In the genomic region with DNA sequence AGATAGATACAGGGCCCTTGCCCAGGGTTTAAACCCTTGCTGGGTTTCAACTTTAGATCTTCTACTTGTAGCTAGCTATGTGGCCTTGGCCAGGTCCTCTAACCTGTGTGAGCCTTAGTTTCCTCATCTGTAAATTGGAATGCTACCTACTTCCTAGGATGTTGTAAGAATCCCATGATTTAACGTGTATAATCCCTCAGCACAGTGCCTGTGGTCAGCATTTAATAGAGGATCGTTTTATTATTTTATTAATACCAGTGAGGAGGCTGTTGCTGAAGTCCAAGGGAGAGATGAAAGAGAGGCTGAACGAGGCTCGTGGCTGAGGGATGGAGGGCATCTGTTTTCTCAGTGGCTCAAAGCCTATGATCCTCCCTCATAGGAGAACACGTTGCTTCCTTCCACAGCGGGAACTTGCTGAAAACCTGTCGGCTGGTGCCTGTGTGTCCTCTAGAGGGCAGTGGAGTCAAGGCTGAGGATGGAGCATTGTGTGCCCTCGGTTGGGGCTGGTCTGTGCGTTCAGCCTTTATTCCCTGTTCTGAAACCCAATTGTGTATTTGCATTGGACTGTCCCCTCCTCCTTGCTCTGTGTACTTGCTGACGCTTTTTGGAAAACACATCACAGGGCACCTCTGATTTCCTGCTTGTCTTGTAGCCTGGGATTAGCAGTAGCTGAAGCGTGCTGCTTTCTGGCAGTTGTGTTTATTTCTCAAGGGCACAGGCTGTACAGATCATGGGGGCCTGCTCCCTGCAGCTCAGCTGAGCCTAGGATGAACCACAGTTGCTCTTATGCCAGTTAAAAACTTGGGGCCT, we compare ENCODE assay signal across 8 cellular contexts.
DNase-seq lines count a peak whose midpoint lies in the region; ATAC-seq, FAIRE-seq and TF ChIP-seq lines count a peak whose summit lies in the region.
"Not testable (repeated sequence)": the region's sequence is repeated elsewhere in the genome, so short reads cannot be mapped to it uniquely, and the experiment has no call there.

No MANE protein-coding gene starts in this region.

- FAIRE-seq in GM19239 (lab: Jason Lieb, UNC), result peak; percentile 86

- ATAC-seq in HG02642 (IDR thresholded peaks at IDR 0.05; ENCODE audit: poor library complexity, unreplicated experiment) (peak; percentile 86), HG03565 (IDR thresholded peaks at IDR 0.05; ENCODE audit: unreplicated experiment) (peak; percentile 83), gastrocnemius medialis (peak; percentile 88 to 97)
- ATAC-seq in activated CD8-positive, alpha-beta T cell treated with anti-CD3 and anti-CD28 coated beads, Interleukin-2, amount 10 ng/mL, durations not matched to agents 7 days and 5 days, result peak; percentile 92

- not testable (repeated sequence) for H3K4me1 ChIP-seq in gastrocnemius medialis

- H3K4me3 Mint-ChIP-seq in CD14-positive monocyte; activated CD8-positive, alpha-beta T cell treated with anti-CD3 and anti-CD28 coated beads, Interleukin-2, amount 10 ng/mL, durations not matched to agents 7 days and 5 days; immature natural killer cell: not testable (repeated sequence)

- POLR2A ChIA-PET in activated CD8-positive, alpha-beta T cell treated with anti-CD3 and anti-CD28 coated beads, Interleukin-2, amount 10 ng/mL, durations not matched to agents 7 days and 5 days (lab: Charles Lee), result not testable (repeated sequence)

- not testable (repeated sequence) for H3K36me3 ChIP-seq in gastrocnemius medialis

- not testable (repeated sequence) for H3K36me3 Mint-ChIP-seq in CD14-positive monocyte; activated CD8-positive, alpha-beta T cell treated with anti-CD3 and anti-CD28 coated beads, Interleukin-2, amount 10 ng/mL, durations not matched to agents 7 days and 5 days (ENCODE audit: low read depth); immature natural killer cell

- H3K27ac ChIP-seq in gastrocnemius medialis, result peak overlapping the region in 2 of 4 donors; percentile 24 to 72

- H3K9me3 ChIP-seq in gastrocnemius medialis, result not testable (repeated sequence)

- DNase-seq in CD14-positive monocyte (ENCODE audit: low spot score); GM19239 (ENCODE audit: insufficient read length, low spot score); cardiac fibroblast (ENCODE audit: low read depth in 2 of 2): not testable (repeated sequence)
- DNase-seq in activated CD8-positive, alpha-beta T cell treated with anti-CD3 and anti-CD28 coated beads, Interleukin-2, amount 10 ng/mL, durations not matched to agents 7 days and 5 days, result peak; percentile 47
- peak in 2 of 3 donors; percentile 17 to 22 for DNase-seq in immature natural killer cell
- peak in 1 of 2 donors; percentile 18 for DNase-seq in gastrocnemius medialis

- in situ Hi-C loops in gastrocnemius medialis (cut with MboI; ENCODE audit: low sequenced_read_pairs in 4 of 4), result not testable (repeated sequence)

- CTCF ChIA-PET in activated CD8-positive, alpha-beta T cell treated with anti-CD3 and anti-CD28 coated beads, Interleukin-2, amount 10 ng/mL, durations not matched to agents 7 days and 5 days (lab: Charles Lee), result not testable (repeated sequence)

- intact Hi-C loops in CD14-positive monocyte (cut with micrococcal nuclease); gastrocnemius medialis (cut with DNase I; ENCODE audit: low total_unique reads): not testable (repeated sequence)

- not testable (repeated sequence) for H3K27me3 Mint-ChIP-seq in CD14-positive monocyte (ENCODE audit: low read depth in 3 of 3); activated CD8-positive, alpha-beta T cell treated with anti-CD3 and anti-CD28 coated beads, Interleukin-2, amount 10 ng/mL, durations not matched to agents 7 days and 5 days (ENCODE audit: low read depth); immature natural killer cell (ENCODE audit: low read depth in 3 of 3)

- H3K9me3 Mint-ChIP-seq in CD14-positive monocyte; activated CD8-positive, alpha-beta T cell treated with anti-CD3 and anti-CD28 coated beads, Interleukin-2, amount 10 ng/mL, durations not matched to agents 7 days and 5 days (ENCODE audit: insufficient read depth); immature natural killer cell: not testable (repeated sequence)

- not testable (repeated sequence) for H3K27ac Mint-ChIP-seq in CD14-positive monocyte; activated CD8-positive, alpha-beta T cell treated with anti-CD3 and anti-CD28 coated beads, Interleukin-2, amount 10 ng/mL, durations not matched to agents 7 days and 5 days; immature natural killer cell

- not testable (repeated sequence) for H3K27me3 ChIP-seq in gastrocnemius medialis

- TF ChIP-seq CTCF in CD14-positive monocyte (IDR thresholded peaks at IDR 0.05) (peak; percentile 48), cardiac fibroblast (IDR thresholded peaks at IDR 0.05; ENCODE audit: low read depth, low read length) (peak; percentile 3), gastrocnemius medialis (IDR thresholded peaks at IDR 0.05 in 4 of 5, conservative IDR thresholded peaks at IDR 0.05 in 1 of 5) (peak in 2 of 5 experiments; percentile 37 to 44)

- not testable (repeated sequence) for H3K4me3 ChIP-seq in cardiac fibroblast (replicated peaks in 1 of 2; ENCODE audit: low read depth in 2 of 2, low read length in 2 of 2); gastrocnemius medialis

- not testable (repeated sequence) for TF ChIP-seq POLR2A in gastrocnemius medialis (IDR thresholded peaks at IDR 0.05)

- H3K4me1 Mint-ChIP-seq in CD14-positive monocyte; activated CD8-positive, alpha-beta T cell treated with anti-CD3 and anti-CD28 coated beads, Interleukin-2, amount 10 ng/mL, durations not matched to agents 7 days and 5 days (ENCODE audit: low read depth); immature natural killer cell: not testable (repeated sequence)
